ENCODE assay signal across 8 cellular contexts in genomic region chr4:7876096-7876993, GRCh38.
DNase-seq lines count a peak whose midpoint lies in the region; ATAC-seq, FAIRE-seq and TF ChIP-seq lines count a peak whose summit lies in the region.

No MANE protein-coding gene starts in this region.

- ATAC-seq in A549, result peak; percentile 90 to 92
- ATAC-seq in GM21515 (IDR thresholded peaks at IDR 0.05; ENCODE audit: unreplicated experiment), result no peak

- POLR2A ChIA-PET in A549 (lab: Yijun Ruan, JAX), result interaction anchor here (0.8 to 1.1 kb wide), 4 partner anchors 61 to 106 kb away, joined by 3 read pairs; partner anchors contain the start of gene AFAP1

- intact Hi-C loops in stomach (cut with DNase I; ENCODE audit: low total_unique reads), result no loop called here
- intact Hi-C loops in vagina (cut with DNase I), result no loop called here

- H3K4me3 ChIP-seq in A549, result no peak overlapping the region
- no peak overlapping the region for H3K4me3 ChIP-seq in stomach
- no peak overlapping the region for H3K4me3 ChIP-seq in vagina

- 4% methylated on average over 17 of the region's 17 CpGs for WGBS in A549 (ENCODE audit: missing lambda C conversion rate)
- WGBS in stomach, 5 donors, result 48 to 72% (median 63%) methylated on average over 17 of the region's 17 CpGs

- H3K36me3 ChIP-seq in stomach (peaks cover 0 to 2% (median under 1%) of the 10 kb centered on the region in 4 donors), vagina (no peaks in the 10 kb centered on the region)

- CTCF ChIA-PET in A549 (lab: Yijun Ruan, JAX), result interaction anchor here (0.6 to 3.9 kb wide), 30 partner anchors 10 to 117 kb away, joined by 3 to 20 read pairs (median 4); partner anchors contain the start of gene AFAP1

- no peaks in the 10 kb centered on the region for H3K27me3 ChIP-seq in stomach
- no peaks in the 10 kb centered on the region for H3K27me3 ChIP-seq in vagina

- TF ChIP-seq POLR2A in A549 (IDR thresholded peaks at IDR 0.05; ENCODE audit: low read length) (no peak), stomach (IDR thresholded peaks at IDR 0.05) (no peak), vagina (IDR thresholded peaks at IDR 0.05) (no peak)

- H3K4me1 ChIP-seq in A549, result peaks cover 94% of the 10 kb centered on the region
- peaks cover 5 to 72% (median 39%) of the 10 kb centered on the region in 4 donors for H3K4me1 ChIP-seq in stomach
- peaks cover 45% of the 10 kb centered on the region for H3K4me1 ChIP-seq in vagina

- TF ChIP-seq EP300 in A549 (IDR thresholded peaks at IDR 0.05) (no peak), stomach (IDR thresholded peaks at IDR 0.05) (no peak)

- DNase-seq in A549 (ENCODE audit: low read depth in 1 of 2, low spot score in 1 of 2) (peak; percentile 75 to 85), NCI-H69 (lab: John Stamatoyannopoulos, UW) (peak; percentile 23), iPS-NIHi7 (ENCODE audit: extremely low spot score) (peak; percentile 70), stomach (no peak), vagina (ENCODE audit: extremely low spot score in 2 of 2) (no peak), NCI-H1930 (lab: John Stamatoyannopoulos, UW) (no peak)
- DNase-seq in activated naive CD4-positive, alpha-beta T cell treated with anti-CD3 and anti-CD28 coated beads, Interleukin-2, amount 50 U/mL, for 16 hours, result peak; percentile 24

- H3K9me3 ChIP-seq in A549 (no peaks in the 10 kb centered on the region), stomach (no peaks in the 10 kb centered on the region), vagina (no peaks in the 10 kb centered on the region)

- TF ChIP-seq CTCF in A549 (IDR thresholded peaks at IDR 0.05) (peak; percentile 42), stomach (IDR thresholded peaks at IDR 0.05) (peak in 2 of 7 experiments; percentile 12 to 14), vagina (IDR thresholded peaks at IDR 0.05) (no peak)

- H3K27ac ChIP-seq in A549, result peak overlapping the region; percentile 88 to 96
- peak overlapping the region in 4 of 5 donors; percentile 30 to 64 (median 52) for H3K27ac ChIP-seq in stomach
- no peak overlapping the region for H3K27ac ChIP-seq in vagina

- TF ChIP-seq RAD21 in A549 (conservative IDR thresholded peaks at IDR 0.05 in 1 of 2, IDR thresholded peaks at IDR 0.05 in 1 of 2), result peak; percentile 58 to 67

- H3K4me2 ChIP-seq in A549, result peak overlapping the region; percentile 86

- FAIRE-seq in A549 (lab: Jason Lieb, UNC), result no peak

TF ChIP-seq in A549, 52 proteins besides CTCF, POLR2A, EP300 and RAD21:
- TF ChIP-seq MAX (IDR thresholded peaks at IDR 0.05), result peak; percentile 41; the same call in 1 of the 2 replicates
- 0 out of 2 replicates have a peak, but pooled peaks have one; percentile 22 for TF ChIP-seq RFX5 (IDR thresholded peaks at IDR 0.05)
- peak; percentile 64; the same call in 2 of the 3 replicates for TF ChIP-seq SMC3 (IDR thresholded peaks at IDR 0.05)
- TF ChIP-seq HOXB5 (CRISPR knock-in tag; IDR thresholded peaks at IDR 0.05), result no peak

Comparison
In these comparisons a context has a peak if more than half of its experiments do, and no peak if none do; other contexts are left out.
1. DNase-seq: peak in A549 (2 of 2), NCI-H69 (single experiment), activated naive CD4-positive, alpha-beta T cell treated with anti-CD3 and anti-CD28 coated beads, Interleukin-2, amount 50 U/mL, for 16 hours (single experiment) and iPS-NIHi7 (single experiment); none in stomach (single experiment), vagina (0 of 2) and NCI-H1930 (0 of 2).